ENCODE assay signal across 1 cellular context in the genomic region with DNA sequence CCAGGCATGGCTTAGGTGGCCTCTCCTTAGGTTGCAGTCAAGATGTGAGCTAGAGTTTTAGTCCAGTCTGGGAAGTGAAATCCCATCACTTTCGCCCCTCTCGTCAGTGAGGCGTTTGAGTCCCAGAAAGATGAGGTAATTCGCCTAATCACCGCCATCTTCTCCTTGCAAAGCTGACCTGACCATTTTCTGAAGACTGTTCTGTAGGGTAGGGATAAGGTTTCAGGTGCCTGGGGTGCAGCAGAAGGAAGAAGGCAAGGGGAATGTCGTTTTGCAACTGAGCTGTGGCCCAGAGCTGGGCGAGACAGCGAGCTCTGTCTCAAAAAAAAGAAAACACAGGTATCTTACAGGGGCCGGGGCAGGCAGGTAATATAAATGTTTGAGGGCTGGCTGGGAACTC.
TF ChIP-seq lines count a peak whose summit lies in the region.

No MANE protein-coding gene starts in this region.

TF ChIP-seq in H1, 55 proteins besides CTCF, POLR2A, EP300 and RAD21 (continued from another document):
- no peak for TF ChIP-seq SP1 (IDR thresholded peaks at IDR 0.05; ENCODE audit: low read depth, low read length)
TF ChIP-seq in H1: peak in this region for 2.
